Comparison of ENCODE assay signal across 14 cellular contexts in genomic region chr22:37148742-37149665, GRCh38. TPM values are rescaled to one million over a fixed set of nuclear protein-coding genes. Genes with fewer than 3 reads are reported as not detected.
DNase-seq lines count a peak whose midpoint lies in the region; ATAC-seq and TF ChIP-seq lines count a peak whose summit lies in the region.
"Had no signal": no experiment of that assay in that cellular context is flagged by ENCODE, and none has a peak within 500 bp of the region (broad histone marks: within the 10 kb centered on the region; RNA-seq: fewer than 3 reads in every experiment).

No MANE protein-coding gene starts in this region.

- H3K4me1 ChIP-seq in CD8-positive, alpha-beta memory T cell (ENCODE audit: insufficient read depth, low read length): peaks cover 67% of the 10 kb centered on the region
- H3K4me1 ChIP-seq: sigmoid colon had no signal

- peak overlapping the region; percentile 96 to 100 (median 98) for H3K27ac Mint-ChIP-seq in CD8-positive, alpha-beta memory T cell
- H3K27ac Mint-ChIP-seq in activated CD8-positive, alpha-beta T cell treated with anti-CD3 and anti-CD28 coated beads for 36 hours: peak overlapping the region; percentile 93
- peak overlapping the region; percentile 96 to 99 (median 98) for H3K27ac Mint-ChIP-seq in naive thymus-derived CD8-positive, alpha-beta T cell

- ATAC-seq in GM21390 (IDR thresholded peaks at IDR 0.05; ENCODE audit: unreplicated experiment): peak; percentile 8
- no peak for ATAC-seq in activated CD8-positive, alpha-beta T cell treated with anti-CD3 and anti-CD28 coated beads for 36 hours
- ATAC-seq in naive thymus-derived CD8-positive, alpha-beta T cell: peak in 1 of 2 donors; percentile 17
- no peak for ATAC-seq in HG03520 (IDR thresholded peaks at IDR 0.05; ENCODE audit: unreplicated experiment)

- intact Hi-C loops in activated CD8-positive, alpha-beta T cell treated with anti-CD3 and anti-CD28 coated beads for 36 hours (cut with micrococcal nuclease): loop anchor here (2.0 to 10.0 kb wide), 2 partner anchors 26 to 46 kb away; no protein-coding TSS in a partner anchor

- H3K4me3 ChIP-seq in CD8-positive, alpha-beta memory T cell (ENCODE audit: low read length): peak overlapping the region; percentile 86
- H3K4me3 ChIP-seq: sigmoid colon had no signal

- TF ChIP-seq CTCF in activated CD8-positive, alpha-beta T cell treated with anti-CD3 and anti-CD28 coated beads for 36 hours (IDR thresholded peaks at IDR 0.05): no peak

- peak overlapping the region; percentile 88 to 97 (median 96) for H3K4me3 Mint-ChIP-seq in CD8-positive, alpha-beta memory T cell
- H3K4me3 Mint-ChIP-seq in activated CD8-positive, alpha-beta T cell treated with anti-CD3 and anti-CD28 coated beads for 36 hours: peak overlapping the region; percentile 87
- peak overlapping the region; percentile 89 to 94 (median 90) for H3K4me3 Mint-ChIP-seq in naive thymus-derived CD8-positive, alpha-beta T cell

- H3K9me3 ChIP-seq in CD8-positive, alpha-beta memory T cell (ENCODE audit: low read length): no peaks in the 10 kb centered on the region
- H3K9me3 ChIP-seq: sigmoid colon had no signal

- peaks cover 62 to 70% (median 65%) of the 10 kb centered on the region in 3 donors for H3K4me1 Mint-ChIP-seq in CD8-positive, alpha-beta memory T cell
- peaks cover 60% of the 10 kb centered on the region for H3K4me1 Mint-ChIP-seq in activated CD8-positive, alpha-beta T cell treated with anti-CD3 and anti-CD28 coated beads for 36 hours (ENCODE audit: low read depth)
- peaks cover 40 to 78% (median 65%) of the 10 kb centered on the region in 4 donors for H3K4me1 Mint-ChIP-seq in naive thymus-derived CD8-positive, alpha-beta T cell

- peak overlapping the region; percentile 88 for H3K27ac ChIP-seq in CD8-positive, alpha-beta memory T cell (ENCODE audit: low read depth, low read length)
- H3K27ac ChIP-seq: HL-60, sigmoid colon had no signal

- no peaks in the 10 kb centered on the region for H3K27me3 ChIP-seq in CD8-positive, alpha-beta memory T cell (ENCODE audit: insufficient read depth, low read length, poor library complexity, severe bottlenecking)

- DNase-seq in CD8-positive, alpha-beta memory T cell: no peak
- DNase-seq in activated CD8-positive, alpha-beta T cell treated with anti-CD3 and anti-CD28 coated beads for 36 hours: no peak
- peak in 1 of 10 donors; percentile 51 for DNase-seq in naive thymus-derived CD8-positive, alpha-beta T cell
- DNase-seq in occipital lobe (lab: John Stamatoyannopoulos, UW): no peak
- no peak for DNase-seq in hypothalamus (lab: John Stamatoyannopoulos, UW)
- DNase-seq in activated CD4-positive, alpha-beta T cell treated with anti-CD3 and anti-CD28 coated beads, Interleukin-2, amount 50 U/mL, for 48 hours: no peak
- DNase-seq: NCI-H1694, SIG-M5, sigmoid colon had no signal

- peaks cover 0 to 3% (median 0%) of the 10 kb centered on the region in 5 donors for H3K9me3 Mint-ChIP-seq in CD8-positive, alpha-beta memory T cell
- peaks cover 12% of the 10 kb centered on the region for H3K9me3 Mint-ChIP-seq in activated CD8-positive, alpha-beta T cell treated with anti-CD3 and anti-CD28 coated beads for 36 hours
- peaks cover 0 to 10% (median 0%) of the 10 kb centered on the region in 9 donors for H3K9me3 Mint-ChIP-seq in naive thymus-derived CD8-positive, alpha-beta T cell

- peaks cover 12% of the 10 kb centered on the region for H3K36me3 ChIP-seq in CD8-positive, alpha-beta memory T cell (ENCODE audit: insufficient read depth, low read length)
- H3K36me3 ChIP-seq: sigmoid colon had no signal

- H3K27me3 Mint-ChIP-seq in CD8-positive, alpha-beta memory T cell: peaks cover 0 to 4% of the 10 kb centered on the region in 2 donors
- no peaks in the 10 kb centered on the region for H3K27me3 Mint-ChIP-seq in activated CD8-positive, alpha-beta T cell treated with anti-CD3 and anti-CD28 coated beads for 36 hours
- H3K27me3 Mint-ChIP-seq in naive thymus-derived CD8-positive, alpha-beta T cell: no peaks in the 10 kb centered on the region

- CTCF ChIA-PET in CD8-positive, alpha-beta memory T cell (lab: Charles Lee): interaction anchor here (0.7 to 8.7 kb wide), 20 partner anchors 9 to 112 kb away, joined by 3 to 124 read pairs (median 4); partner anchors contain the start of gene RAC2
- CTCF ChIA-PET in activated CD8-positive, alpha-beta T cell treated with anti-CD3 and anti-CD28 coated beads for 36 hours (lab: Charles Lee): interaction anchor here (0.8 to 8.0 kb wide), 15 partner anchors 15 to 443 kb away, joined by 3 to 119 read pairs (median 3); no protein-coding TSS in a partner anchor

- POLR2A ChIA-PET in CD8-positive, alpha-beta memory T cell (lab: Charles Lee): interaction anchor here (0.8 to 5.4 kb wide), 13 partner anchors 8 to 92 kb away, joined by 3 to 48 read pairs (median 6); partner anchors contain the start of gene C1QTNF6
- POLR2A ChIA-PET in activated CD8-positive, alpha-beta T cell treated with anti-CD3 and anti-CD28 coated beads for 36 hours (lab: Charles Lee): interaction anchor here (0.7 to 15.9 kb wide), 25 partner anchors 9 to 96 kb away, joined by 3 to 321 read pairs (median 7); partner anchors contain the start of gene RAC2
- POLR2A ChIA-PET in naive thymus-derived CD8-positive, alpha-beta T cell (lab: Charles Lee): interaction anchor here (0.7 to 7.5 kb wide), 27 partner anchors 8 to 789 kb away, joined by 3 to 104 read pairs (median 5); partner anchors contain the start of genes MFNG and RAC2

- H3K36me3 Mint-ChIP-seq in CD8-positive, alpha-beta memory T cell: peaks cover 5 to 59% (median 13%) of the 10 kb centered on the region in 3 donors
- peaks cover 68% of the 10 kb centered on the region for H3K36me3 Mint-ChIP-seq in activated CD8-positive, alpha-beta T cell treated with anti-CD3 and anti-CD28 coated beads for 36 hours (ENCODE audit: low read depth)
- peaks cover 0 to 16% (median 2%) of the 10 kb centered on the region in 3 donors for H3K36me3 Mint-ChIP-seq in naive thymus-derived CD8-positive, alpha-beta T cell

RNA-seq across cellular contexts. Expression of gene IL2RB, which starts 0.7 kb away (rescaled TPM):
- 100 to 1,000 TPM; 238 to 243 TPM for total RNA-seq in CD8-positive, alpha-beta memory T cell
- 459 TPM for polyA plus RNA-seq in CD8-positive, alpha-beta memory T cell
- 100 to 1,000 TPM; 263 to 268 TPM for total RNA-seq in activated CD8-positive, alpha-beta T cell treated with anti-CD3 and anti-CD28 coated beads for 36 hours
- 10 to 100 TPM; 31.1 to 34.2 TPM for total RNA-seq in naive thymus-derived CD8-positive, alpha-beta T cell
- 100 to 1,000 TPM in 1 of 3 donors, 10 to 100 TPM in 2; 74.9 to 113 (median 81.1) TPM for polyA plus RNA-seq in naive thymus-derived CD8-positive, alpha-beta T cell
- total RNA-seq in occipital lobe: not detected
- total RNA-seq: endothelial cell of umbilical vein had no signal

RNA-seq across cellular contexts. Expression of gene C1QTNF6, which starts 39.0 kb away (rescaled TPM):
- 1 to 10 TPM; 3.6 to 4.3 TPM for total RNA-seq in CD8-positive, alpha-beta memory T cell
- polyA plus RNA-seq in CD8-positive, alpha-beta memory T cell: 1.8 TPM
- 1 to 10 TPM; 6.4 TPM for total RNA-seq in activated CD8-positive, alpha-beta T cell treated with anti-CD3 and anti-CD28 coated beads for 36 hours
- 10 to 100 TPM; 24.6 to 25.7 TPM for total RNA-seq in naive thymus-derived CD8-positive, alpha-beta T cell
- 1 to 10 TPM in 2 of 3 donors, under 1 TPM in 1; 0.68 to 4.0 (median 1.7) TPM for polyA plus RNA-seq in naive thymus-derived CD8-positive, alpha-beta T cell
- 5.3 TPM for total RNA-seq in occipital lobe

RNA-seq across cellular contexts. Expression of gene TMPRSS6, which starts 39.5 kb away (rescaled TPM):
- total RNA-seq in CD8-positive, alpha-beta memory T cell: under 1 TPM; 0.42 to 0.68 TPM
- 0.16 TPM for polyA plus RNA-seq in CD8-positive, alpha-beta memory T cell
- 10 to 100 TPM; 11.3 to 12.4 TPM for total RNA-seq in activated CD8-positive, alpha-beta T cell treated with anti-CD3 and anti-CD28 coated beads for 36 hours
- total RNA-seq in naive thymus-derived CD8-positive, alpha-beta T cell: under 1 TPM; 0.27 to 0.36 TPM
- under 1 TPM; 0.05 to 0.09 (median 0.06) TPM for polyA plus RNA-seq in naive thymus-derived CD8-positive, alpha-beta T cell
- total RNA-seq in occipital lobe: not detected
- total RNA-seq: endothelial cell of umbilical vein, kidney epithelial cell, sigmoid colon had no signal
- polyA plus RNA-seq: endothelial cell of umbilical vein had no signal

Comparison
In these comparisons a context has a peak if more than half of its experiments do, and no peak if none do; other contexts are left out.
1. RNA of gene IL2RB, which starts 0.7 kb away (total RNA-seq): 263 to 268 TPM in activated CD8-positive, alpha-beta T cell treated with anti-CD3 and anti-CD28 coated beads for 36 hours, 238 to 243 TPM in CD8-positive, alpha-beta memory T cell and 31.1 to 34.2 TPM in naive thymus-derived CD8-positive, alpha-beta T cell; not detected in occipital lobe (single experiment); every median in the first group is over 10 times any median in the second.
2. RNA of gene TMPRSS6, which starts 39.5 kb away (total RNA-seq): 11.3 to 12.4 TPM in activated CD8-positive, alpha-beta T cell treated with anti-CD3 and anti-CD28 coated beads for 36 hours; 0.42 to 0.68 TPM in CD8-positive, alpha-beta memory T cell, 0.27 to 0.36 TPM in naive thymus-derived CD8-positive, alpha-beta T cell and not detected in occipital lobe (single experiment); every median in the first group is over 4 times any median in the second.
3. Peak in every context shown above with its lines, with median percentiles within 50 percentile points of each other: H3K27ac Mint-ChIP-seq and H3K4me3 Mint-ChIP-seq.